ENCODE assay signal across 10 cellular contexts in the genomic region with DNA sequence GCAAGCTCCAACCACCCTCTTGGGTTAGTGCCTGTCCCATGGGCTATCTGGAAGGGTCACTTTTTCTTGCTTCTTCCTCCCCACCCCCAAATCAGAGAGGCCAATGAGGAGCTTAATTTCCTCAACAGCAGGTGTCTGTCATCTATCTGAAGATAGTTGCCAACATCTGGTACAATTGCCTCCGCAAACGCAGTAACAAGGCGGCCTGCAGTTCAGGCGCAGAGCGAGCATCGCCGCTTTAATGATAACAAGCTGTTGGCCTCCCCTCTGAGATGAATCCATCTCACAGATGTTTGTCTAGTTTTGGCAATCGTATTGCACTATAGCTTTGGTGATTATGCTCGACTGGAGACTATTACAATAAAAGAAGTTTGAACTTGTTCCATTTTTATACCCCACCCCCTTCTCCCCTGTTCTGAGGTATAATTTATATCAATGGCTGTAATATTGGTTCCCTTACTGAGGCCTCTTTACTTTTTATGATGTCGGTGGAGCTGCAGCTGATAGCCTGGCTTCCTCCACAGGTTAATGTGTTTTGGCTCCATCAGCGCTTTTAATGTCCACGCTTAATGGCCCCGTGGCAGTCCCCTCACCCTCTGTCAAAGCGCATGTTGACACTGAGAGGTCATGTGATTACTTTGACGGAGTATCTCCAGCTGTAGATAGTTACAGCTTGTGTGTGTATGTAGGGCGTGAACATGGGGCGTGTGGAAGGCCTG.
DNase-seq lines count a peak whose midpoint lies in the region; ATAC-seq and TF ChIP-seq lines count a peak whose summit lies in the region.
"Had no signal": no experiment of that assay in that cellular context is flagged by ENCODE, and none has a peak within 500 bp of the region (broad histone marks: within the 10 kb centered on the region; RNA-seq: fewer than 3 reads in every experiment).

No MANE protein-coding gene starts in this region.

- no peaks in the 10 kb centered on the region for H3K27me3 ChIP-seq in transverse colon
- H3K27me3 ChIP-seq: tibial artery had no signal

- H3K9me3 Mint-ChIP-seq in activated naive CD4-positive, alpha-beta T cell treated with anti-CD3 and anti-CD28 coated beads, Interleukin-2, amount 50 U/mL, for 24 hours: no peaks in the 10 kb centered on the region

- H3K36me3 ChIP-seq in transverse colon: no peaks in the 10 kb centered on the region
- H3K36me3 ChIP-seq: tibial artery had no signal

- no peaks in the 10 kb centered on the region for H3K27me3 Mint-ChIP-seq in activated naive CD4-positive, alpha-beta T cell treated with anti-CD3 and anti-CD28 coated beads, Interleukin-2, amount 50 U/mL, for 24 hours

- no peak for TF ChIP-seq EP300 in transverse colon (IDR thresholded peaks at IDR 0.05; ENCODE audit: low read depth)

- peak overlapping the region; percentile 35 to 79 (median 79) for H3K27ac ChIP-seq in transverse colon
- H3K27ac ChIP-seq: tibial artery had no signal

- TF ChIP-seq POLR2A in erythroblast (IDR thresholded peaks at IDR 0.05; ENCODE audit: low read length) (no peak), transverse colon (IDR thresholded peaks at IDR 0.05) (no peak)

- TF ChIP-seq CTCF in transverse colon (IDR thresholded peaks at IDR 0.05): no peak

- intact Hi-C loops in transverse colon (cut with DNase I; ENCODE audit: low total_unique reads): no loop called here

- peaks cover 36% of the 10 kb centered on the region for H3K4me1 Mint-ChIP-seq in activated naive CD4-positive, alpha-beta T cell treated with anti-CD3 and anti-CD28 coated beads, Interleukin-2, amount 50 U/mL, for 24 hours

- H3K4me3 Mint-ChIP-seq in activated naive CD4-positive, alpha-beta T cell treated with anti-CD3 and anti-CD28 coated beads, Interleukin-2, amount 50 U/mL, for 24 hours: no peak overlapping the region

- no peak for DNase-seq in activated naive CD4-positive, alpha-beta T cell treated with anti-CD3 and anti-CD28 coated beads, Interleukin-2, amount 50 U/mL, for 16 hours
- DNase-seq in NCI-H446 treated with DMSO at 0.1 percent for 48 hours (lab: John Stamatoyannopoulos, UW) (peak; percentile 61), erythroblast (lab: John Stamatoyannopoulos, UW) (peak; percentile 57 to 83), transverse colon (peak; percentile 59), cerebellar cortex (ENCODE audit: low spot score) (no peak)
- DNase-seq: Right ventricle myocardium superior, tibial artery had no signal

- no peak for ATAC-seq in GM18870 (IDR thresholded peaks at IDR 0.05; ENCODE audit: unreplicated experiment)
- ATAC-seq in GM21619 (IDR thresholded peaks at IDR 0.05; ENCODE audit: unreplicated experiment): no peak

- H3K27ac Mint-ChIP-seq in activated naive CD4-positive, alpha-beta T cell treated with anti-CD3 and anti-CD28 coated beads, Interleukin-2, amount 50 U/mL, for 24 hours: peak overlapping the region; percentile 17

- no peaks in the 10 kb centered on the region for H3K9me3 ChIP-seq in transverse colon
- H3K9me3 ChIP-seq: tibial artery had no signal

- H3K4me1 ChIP-seq in transverse colon: peaks cover 5 to 49% (median 24%) of the 10 kb centered on the region in 4 donors

- H3K36me3 Mint-ChIP-seq in activated naive CD4-positive, alpha-beta T cell treated with anti-CD3 and anti-CD28 coated beads, Interleukin-2, amount 50 U/mL, for 24 hours: peaks cover 7% of the 10 kb centered on the region

- in situ Hi-C loops in transverse colon (cut with MboI; ENCODE audit: low pct_ligation_motif_present in 1 of 4, low pct_unique_long_range_greater_than_20kb in 1 of 4, low sequenced_read_pairs in 3 of 4): loop anchor here in 1 of 4 donors (25.0 kb wide), 1 partner anchor 159 kb away; a partner anchor contains a TSS

- WGBS in transverse colon (ENCODE audit: low coverage in 1 of 2), 2 donors: 57 to 66% methylated on average over 6 to 17 of the region's 17 CpGs

- H3K4me3 ChIP-seq in transverse colon: no peak overlapping the region
- H3K4me3 ChIP-seq: tibial artery had no signal

Comparison
In these comparisons a context has a peak if more than half of its experiments do, and no peak if none do; other contexts are left out.
1. DNase-seq: peak in NCI-H446 treated with DMSO at 0.1 percent for 48 hours (single experiment), erythroblast (2 of 2) and transverse colon (single experiment); none in activated naive CD4-positive, alpha-beta T cell treated with anti-CD3 and anti-CD28 coated beads, Interleukin-2, amount 50 U/mL, for 16 hours (single experiment) and cerebellar cortex (single experiment).